ENCODE assay signal across 2 cellular contexts in the genomic region with DNA sequence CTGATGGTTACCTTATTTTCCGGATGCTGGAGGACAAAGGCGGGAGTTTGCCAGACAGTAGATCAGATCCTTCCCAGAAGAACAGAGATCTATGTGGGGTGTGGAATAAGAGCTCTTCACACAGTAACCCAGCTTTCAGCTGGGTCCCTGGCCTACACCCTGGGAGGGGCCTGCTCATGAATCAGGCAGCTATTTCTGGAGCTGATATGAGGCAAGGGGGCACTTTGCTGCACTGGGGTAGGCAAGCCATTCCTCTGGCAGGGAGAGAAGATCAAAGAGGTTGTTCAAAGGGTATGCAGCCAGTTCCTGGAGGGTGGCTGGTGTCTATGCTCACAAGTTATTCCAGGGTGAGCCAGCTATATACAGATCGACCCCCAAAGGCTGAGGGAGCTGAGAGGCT.
TF ChIP-seq lines count a peak whose summit lies in the region.

No MANE protein-coding gene starts in this region.

TF ChIP-seq in IMR-90, 13 proteins besides CTCF, POLR2A, EP300 and RAD21:
- TF ChIP-seq CEBPB (IDR thresholded peaks at IDR 0.05; ENCODE audit: low read depth, low read length) (peak; percentile 22; the same call in 1 of the 2 replicates), RFX5 (IDR thresholded peaks at IDR 0.05; ENCODE audit: low read depth, low read length) (no peak)
TF ChIP-seq in IMR-90: peak in this region for 1.

TF ChIP-seq in K562, 482 proteins besides CTCF, POLR2A, EP300 and RAD21:
- TF ChIP-seq ZNF143 (CRISPR knock-in tag; IDR thresholded peaks at IDR 0.05) (no peak), MEF2A (IDR thresholded peaks at IDR 0.05; ENCODE audit: control insufficient read depth, low read depth, low read length) (peak; percentile 84), TFAP4 (CRISPR knock-in tag; IDR thresholded peaks at IDR 0.05; ENCODE audit: borderline replicate concordance) (0 out of 2 replicates have a peak, but pooled peaks have one; percentile 20), ATF3 (IDR thresholded peaks at IDR 0.05) (0 out of 2 replicates have a peak, but pooled peaks have one; percentile 11), ATF3 (CRISPR knock-in tag; conservative IDR thresholded peaks at IDR 0.05) (no peak), ZNF561 (CRISPR knock-in tag; conservative IDR thresholded peaks at IDR 0.05) (no peak), HDAC8 (tag; IDR thresholded peaks at IDR 0.05) (no peak), ESRRB (CRISPR knock-in tag; IDR thresholded peaks at IDR 0.05; ENCODE audit: borderline replicate concordance) (no peak), STAT6 (CRISPR knock-in tag; IDR thresholded peaks at IDR 0.05) (no peak), ELF4 (CRISPR knock-in tag; IDR thresholded peaks at IDR 0.05) (no peak), MTA1 (IDR thresholded peaks at IDR 0.05; ENCODE audit: borderline replicate concordance) (no peak)
